Comparison of ENCODE assay signal across 2 cellular contexts in genomic region chr14:103336191-103336590, GRCh38.
TF ChIP-seq lines count a peak whose summit lies in the region.

No MANE protein-coding gene starts in this region.

TF ChIP-seq in SK-N-SH, 30 proteins besides CTCF, POLR2A, EP300 and RAD21 (continued from another document):
- TF ChIP-seq SIN3A (IDR thresholded peaks at IDR 0.05; ENCODE audit: borderline replicate concordance, low read depth, low read length) (no peak), POLR2AphosphoS5 (IDR thresholded peaks at IDR 0.05; ENCODE audit: low read depth, low read length) (no peak), JUND (IDR thresholded peaks at IDR 0.05) (no peak), TAF1 (IDR thresholded peaks at IDR 0.05; ENCODE audit: borderline replicate concordance, low read depth, low read length) (no peak), USF2 (IDR thresholded peaks at IDR 0.05; ENCODE audit: borderline replicate concordance, low read depth, low read length) (no peak), TEAD4 (IDR thresholded peaks at IDR 0.05; ENCODE audit: borderline replicate concordance, insufficient read depth) (no peak), IRF3 (IDR thresholded peaks at IDR 0.05; ENCODE audit: low read depth, low read length) (no peak), TCF12 (IDR thresholded peaks at IDR 0.05) (no peak), ELF1 (IDR thresholded peaks at IDR 0.05) (no peak)

TF ChIP-seq in SK-N-SH treated with all-trans-retinoic acid at 6 μM for 48 hours, 23 proteins besides CTCF, POLR2A, EP300 and RAD21 (continued from another document):
- TF ChIP-seq, protein P1, sequence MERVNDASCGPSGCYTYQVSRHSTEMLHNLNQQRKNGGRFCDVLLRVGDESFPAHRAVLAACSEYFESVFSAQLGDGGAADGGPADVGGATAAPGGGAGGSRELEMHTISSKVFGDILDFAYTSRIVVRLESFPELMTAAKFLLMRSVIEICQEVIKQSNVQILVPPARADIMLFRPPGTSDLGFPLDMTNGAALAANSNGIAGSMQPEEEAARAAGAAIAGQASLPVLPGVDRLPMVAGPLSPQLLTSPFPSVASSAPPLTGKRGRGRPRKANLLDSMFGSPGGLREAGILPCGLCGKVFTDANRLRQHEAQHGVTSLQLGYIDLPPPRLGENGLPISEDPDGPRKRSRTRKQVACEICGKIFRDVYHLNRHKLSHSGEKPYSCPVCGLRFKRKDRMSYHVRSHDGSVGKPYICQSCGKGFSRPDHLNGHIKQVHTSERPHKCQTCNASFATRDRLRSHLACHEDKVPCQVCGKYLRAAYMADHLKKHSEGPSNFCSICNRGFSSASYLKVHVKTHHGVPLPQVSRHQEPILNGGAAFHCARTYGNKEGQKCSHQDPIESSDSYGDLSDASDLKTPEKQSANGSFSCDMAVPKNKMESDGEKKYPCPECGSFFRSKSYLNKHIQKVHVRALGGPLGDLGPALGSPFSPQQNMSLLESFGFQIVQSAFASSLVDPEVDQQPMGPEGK (CRISPR knock-in tag; IDR thresholded peaks at IDR 0.05; ENCODE audit: borderline replicate concordance), result no peak
- TF ChIP-seq ARNTL (CRISPR knock-in tag; IDR thresholded peaks at IDR 0.05; ENCODE audit: borderline replicate concordance, low read depth), result no peak
- no peak for TF ChIP-seq TOX (CRISPR knock-in tag; IDR thresholded peaks at IDR 0.05; ENCODE audit: borderline replicate concordance)
- TF ChIP-seq, protein P2, sequence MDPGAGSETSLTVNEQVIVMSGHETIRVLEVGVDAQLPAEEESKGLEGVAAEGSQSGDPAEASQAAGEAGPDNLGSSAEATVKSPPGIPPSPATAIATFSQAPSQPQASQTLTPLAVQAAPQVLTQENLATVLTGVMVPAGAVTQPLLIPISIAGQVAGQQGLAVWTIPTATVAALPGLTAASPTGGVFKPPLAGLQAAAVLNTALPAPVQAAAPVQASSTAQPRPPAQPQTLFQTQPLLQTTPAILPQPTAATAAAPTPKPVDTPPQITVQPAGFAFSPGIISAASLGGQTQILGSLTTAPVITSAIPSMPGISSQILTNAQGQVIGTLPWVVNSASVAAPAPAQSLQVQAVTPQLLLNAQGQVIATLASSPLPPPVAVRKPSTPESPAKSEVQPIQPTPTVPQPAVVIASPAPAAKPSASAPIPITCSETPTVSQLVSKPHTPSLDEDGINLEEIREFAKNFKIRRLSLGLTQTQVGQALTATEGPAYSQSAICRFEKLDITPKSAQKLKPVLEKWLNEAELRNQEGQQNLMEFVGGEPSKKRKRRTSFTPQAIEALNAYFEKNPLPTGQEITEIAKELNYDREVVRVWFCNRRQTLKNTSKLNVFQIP (CRISPR knock-in tag; IDR thresholded peaks at IDR 0.05; ENCODE audit: borderline replicate concordance, low read depth), result no peak
- no peak for TF ChIP-seq OSR1 (CRISPR knock-in tag; IDR thresholded peaks at IDR 0.05)
- TF ChIP-seq ZNF565 (CRISPR knock-in tag; conservative IDR thresholded peaks at IDR 0.05; ENCODE audit: low read depth), result no peak
- no peak for TF ChIP-seq ZFP30 (CRISPR knock-in tag; IDR thresholded peaks at IDR 0.05)
- no peak for TF ChIP-seq CSDC2 (CRISPR knock-in tag; IDR thresholded peaks at IDR 0.05)
- no peak for TF ChIP-seq ESRRG (CRISPR knock-in tag; IDR thresholded peaks at IDR 0.05)
- TF ChIP-seq, protein P3, sequence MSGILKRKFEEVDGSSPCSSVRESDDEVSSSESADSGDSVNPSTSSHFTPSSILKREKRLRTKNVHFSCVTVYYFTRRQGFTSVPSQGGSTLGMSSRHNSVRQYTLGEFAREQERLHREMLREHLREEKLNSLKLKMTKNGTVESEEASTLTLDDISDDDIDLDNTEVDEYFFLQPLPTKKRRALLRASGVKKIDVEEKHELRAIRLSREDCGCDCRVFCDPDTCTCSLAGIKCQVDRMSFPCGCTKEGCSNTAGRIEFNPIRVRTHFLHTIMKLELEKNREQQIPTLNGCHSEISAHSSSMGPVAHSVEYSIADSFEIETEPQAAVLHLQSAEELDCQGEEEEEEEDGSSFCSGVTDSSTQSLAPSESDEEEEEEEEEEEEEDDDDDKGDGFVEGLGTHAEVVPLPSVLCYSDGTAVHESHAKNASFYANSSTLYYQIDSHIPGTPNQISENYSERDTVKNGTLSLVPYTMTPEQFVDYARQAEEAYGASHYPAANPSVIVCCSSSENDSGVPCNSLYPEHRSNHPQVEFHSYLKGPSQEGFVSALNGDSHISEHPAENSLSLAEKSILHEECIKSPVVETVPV (CRISPR knock-in tag; IDR thresholded peaks at IDR 0.05), result no peak
- no peak for TF ChIP-seq RARB (CRISPR knock-in tag; IDR thresholded peaks at IDR 0.05)
- no peak for TF ChIP-seq SNAI2 (CRISPR knock-in tag; IDR thresholded peaks at IDR 0.05)
- no peak for TF ChIP-seq ZNF70 (CRISPR knock-in tag; IDR thresholded peaks at IDR 0.05)
